Comparison of ENCODE assay signal across 14 cellular contexts in genomic region chr2:1716441-1716840, GRCh38. TPM values are rescaled to one million over a fixed set of nuclear protein-coding genes. Genes with fewer than 3 reads are reported as not detected.
DNase-seq lines count a peak whose midpoint lies in the region; ATAC-seq and TF ChIP-seq lines count a peak whose summit lies in the region.
"Had no signal": no experiment of that assay in that cellular context is flagged by ENCODE, and none has a peak within 500 bp of the region (broad histone marks: within the 10 kb centered on the region; RNA-seq: fewer than 3 reads in every experiment).

No MANE protein-coding gene starts in this region.

- no peak for ATAC-seq in HG02588 (IDR thresholded peaks at IDR 0.05; ENCODE audit: unreplicated experiment)
- no peak for ATAC-seq in HG02852 (IDR thresholded peaks at IDR 0.05; ENCODE audit: unreplicated experiment)
- ATAC-seq: effector memory CD8-positive, alpha-beta T cell had no signal

- H3K9ac ChIP-seq in neural progenitor cell: no peak overlapping the region

- H4K20me1 ChIP-seq in neural progenitor cell (ENCODE audit: low read depth): peaks cover 97% of the 10 kb centered on the region

- peaks cover 59% of the 10 kb centered on the region for H3K79me2 ChIP-seq in neural progenitor cell (ENCODE audit: low read depth)

- H3K27me3 ChIP-seq in ascending aorta (no peaks in the 10 kb centered on the region), neural progenitor cell (peaks cover 6% of the 10 kb centered on the region), tibial artery (no peaks in the 10 kb centered on the region)

- H3K4me1 ChIP-seq in ascending aorta: peaks cover 18 to 46% of the 10 kb centered on the region in 2 donors
- H3K4me1 ChIP-seq in neural progenitor cell: peaks cover 46% of the 10 kb centered on the region
- H3K4me1 ChIP-seq in tibial artery: peaks cover 0 to 80% (median 61%) of the 10 kb centered on the region in 4 donors

- peaks cover 4% of the 10 kb centered on the region for H3K36me3 Mint-ChIP-seq in neural progenitor cell
- H3K36me3 Mint-ChIP-seq: CD14-positive monocyte had no signal

- no peak overlapping the region for H2AFZ ChIP-seq in neural progenitor cell (replicated peaks)

- peak overlapping the region; percentile 20 for H3K4me2 ChIP-seq in neural progenitor cell

- no peak for TF ChIP-seq CTCF in ascending aorta (IDR thresholded peaks at IDR 0.05)
- TF ChIP-seq CTCF in neural progenitor cell (IDR thresholded peaks at IDR 0.05): no peak
- TF ChIP-seq CTCF in tibial artery (IDR thresholded peaks at IDR 0.05): no peak

- H3K4me3 ChIP-seq in ascending aorta (no peak overlapping the region), neural progenitor cell (no peak overlapping the region), tibial artery (no peak overlapping the region)

- no peaks in the 10 kb centered on the region for H3K9me3 Mint-ChIP-seq in neural progenitor cell

- H3K27me3 Mint-ChIP-seq in neural progenitor cell (ENCODE audit: insufficient read depth, low read depth): no peaks in the 10 kb centered on the region

- no peak overlapping the region for H3K4me3 Mint-ChIP-seq in neural progenitor cell
- H3K4me3 Mint-ChIP-seq: activated naive CD4-positive, alpha-beta T cell treated with anti-CD3 and anti-CD28 coated beads for 36 hours; effector memory CD8-positive, alpha-beta T cell had no signal

- H3K36me3 ChIP-seq in ascending aorta (no peaks in the 10 kb centered on the region), neural progenitor cell (no peaks in the 10 kb centered on the region), tibial artery (no peaks in the 10 kb centered on the region)

- intact Hi-C loops in ascending aorta (cut with DNase I): no loop called here
- intact Hi-C loops in tibial artery (cut with DNase I; ENCODE audit: low total_unique reads): no loop called here

- no peaks in the 10 kb centered on the region for H3K9me3 ChIP-seq in ascending aorta
- no peaks in the 10 kb centered on the region for H3K9me3 ChIP-seq in neural progenitor cell (ENCODE audit: low read depth)
- H3K9me3 ChIP-seq in tibial artery: no peaks in the 10 kb centered on the region

- H3F3A ChIP-seq in neural progenitor cell (ENCODE audit: low read depth): peaks cover 32% of the 10 kb centered on the region

- H3K27ac Mint-ChIP-seq in neural progenitor cell: no peak overlapping the region
- H3K27ac Mint-ChIP-seq: activated naive CD4-positive, alpha-beta T cell treated with anti-CD3 and anti-CD28 coated beads for 36 hours; CD14-positive monocyte; effector memory CD8-positive, alpha-beta T cell had no signal

- DNase-seq in ascending aorta (ENCODE audit: low spot score in 2 of 2): peak in 1 of 2 donors; percentile 61
- no peak for DNase-seq in epithelial cell of prostate (ENCODE audit: low read depth, low spot score)
- no peak for DNase-seq in neural progenitor cell (ENCODE audit: low spot score)
- DNase-seq in tibial artery: no peak
- no peak for DNase-seq in NCI-H2081 (lab: John Stamatoyannopoulos, UW)
- no peak for DNase-seq in NCI-H748 (lab: John Stamatoyannopoulos, UW; ENCODE audit: unreplicated experiment)
- DNase-seq: activated CD4-positive, alpha-beta T cell treated with anti-CD3 and anti-CD28 coated beads for 48 hours; activated naive CD4-positive, alpha-beta T cell treated with anti-CD3 and anti-CD28 coated beads for 36 hours; effector memory CD8-positive, alpha-beta T cell; NCI-H1436 treated with DMSO at 0.1 percent for 48 hours; NCI-H446 had no signal

- H3K27ac ChIP-seq in ascending aorta: peak overlapping the region; percentile 60 to 77
- H3K27ac ChIP-seq in epithelial cell of prostate: peak overlapping the region; percentile 81
- no peak overlapping the region for H3K27ac ChIP-seq in neural progenitor cell
- H3K27ac ChIP-seq in tibial artery: peak overlapping the region; percentile 20 to 38

- H3K4me1 Mint-ChIP-seq in neural progenitor cell: peaks cover 55% of the 10 kb centered on the region
- H3K4me1 Mint-ChIP-seq: CD14-positive monocyte had no signal

RNA-seq across cellular contexts. Expression of gene PXDN, which starts 27.9 kb away (rescaled TPM):
- total RNA-seq in ascending aorta (188 TPM), neural progenitor cell (ENCODE audit: low replicate concordance) (118 and 128 TPM in 2 replicates)
